ENCODE assay signal across 9 cellular contexts in the genomic region with DNA sequence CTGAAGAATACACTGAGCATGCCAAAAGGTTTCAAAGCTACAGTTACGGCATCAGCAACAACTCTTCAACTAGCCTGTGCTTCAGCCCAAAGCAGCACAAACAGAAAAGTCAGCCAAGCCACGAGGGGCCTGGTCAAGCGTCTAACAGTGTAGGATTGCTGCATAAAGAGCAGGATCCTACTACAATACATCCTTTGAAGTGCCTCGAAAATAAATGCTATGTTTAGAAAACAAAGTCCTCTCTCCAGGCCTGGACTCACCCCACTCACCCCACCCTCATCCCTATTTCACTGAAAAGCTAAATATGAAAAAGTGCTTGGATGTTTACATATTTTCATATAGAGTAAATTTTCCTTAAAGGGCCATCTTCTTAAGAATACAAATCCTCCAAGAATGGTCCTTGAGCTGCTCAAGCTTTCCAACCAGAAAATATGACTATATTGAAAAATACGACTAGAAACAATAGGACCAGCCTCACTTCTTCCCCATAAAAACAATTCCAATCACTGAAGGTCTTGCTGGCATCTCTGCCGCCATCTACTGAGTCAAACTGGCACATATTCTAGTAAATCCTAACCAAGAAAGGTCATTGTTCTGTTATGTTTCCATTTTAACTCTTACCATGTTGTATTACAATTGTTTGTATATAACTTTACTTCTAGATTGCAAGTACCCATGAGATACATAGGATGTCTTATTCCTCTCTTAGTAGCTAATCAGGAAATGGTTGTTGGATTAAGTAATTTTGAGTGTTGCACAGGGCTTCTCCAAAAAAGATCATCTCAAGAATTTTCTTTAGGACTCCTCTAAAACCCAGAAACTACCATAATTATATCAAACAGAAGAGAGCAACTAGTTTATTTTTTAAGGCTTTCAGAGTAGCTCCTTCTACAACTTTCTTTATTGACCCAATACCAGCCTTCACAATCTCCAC.
A peak's percentile ranks its signal among the peaks of the same experiment; 100 is the strongest.
DNase-seq lines count a peak whose midpoint lies in the region; ATAC-seq, FAIRE-seq and TF ChIP-seq lines count a peak whose summit lies in the region.
"Had no signal": no experiment of that assay in that cellular context is flagged by ENCODE, and none has a peak within 500 bp of the region (broad histone marks: within the 10 kb centered on the region; RNA-seq: fewer than 3 reads in every experiment).

No MANE protein-coding gene starts in this region.

- peak; percentile 74 for FAIRE-seq in GM19239 (lab: Jason Lieb, UNC)

- peaks cover 4 to 7% (median 6%) of the 10 kb centered on the region in 4 donors for H3K4me1 Mint-ChIP-seq in CD4-positive, CD25-positive, alpha-beta regulatory T cell
- no peaks in the 10 kb centered on the region for H3K4me1 Mint-ChIP-seq in effector memory CD8-positive, alpha-beta T cell (ENCODE audit: low read depth in 2 of 2)

- no peak overlapping the region for H3K4me2 ChIP-seq in mesenchymal stem cell (ENCODE audit: low read length, poor library complexity, severe bottlenecking)

- H3K14ac ChIP-seq in mesenchymal stem cell (ENCODE audit: low read length in 2 of 2): no peak overlapping the region

- H3K36me3 ChIP-seq in CD4-positive, CD25-positive, alpha-beta regulatory T cell (ENCODE audit: control insufficient read depth, insufficient read depth, low read length): no peaks in the 10 kb centered on the region
- no peaks in the 10 kb centered on the region for H3K36me3 ChIP-seq in mesenchymal stem cell (ENCODE audit: control insufficient read depth in 1 of 2, insufficient read depth in 2 of 2, low read depth in 1 of 2, low read length in 2 of 2)
- H3K36me3 ChIP-seq in tibial nerve: no peaks in the 10 kb centered on the region

- no peak overlapping the region for H2BK5ac ChIP-seq in mesenchymal stem cell (ENCODE audit: low read depth, low read length, poor library complexity, severe bottlenecking)

- H3K4me1 ChIP-seq in CD4-positive, CD25-positive, alpha-beta regulatory T cell (ENCODE audit: control insufficient read depth, insufficient read depth, low read length, poor library complexity, severe bottlenecking): no peaks in the 10 kb centered on the region
- H3K4me1 ChIP-seq in mesenchymal stem cell (ENCODE audit: control insufficient read depth, insufficient read depth, low read depth, low read length): peaks cover 11% of the 10 kb centered on the region
- H3K4me1 ChIP-seq in tibial nerve: peaks cover 0 to 50% (median 13%) of the 10 kb centered on the region in 4 donors

- peaks cover 19% of the 10 kb centered on the region for H3K79me1 ChIP-seq in mesenchymal stem cell (replicated peaks; ENCODE audit: low read length, poor library complexity, severe bottlenecking)

- TF ChIP-seq CTCF in tibial nerve (IDR thresholded peaks at IDR 0.05): peak; percentile 64 to 82 (median 75)

- H3K4ac ChIP-seq in mesenchymal stem cell (ENCODE audit: low read depth in 1 of 2, low read length in 2 of 2): peak overlapping the region; percentile 15 to 29

- no peak overlapping the region for H3K4me3 ChIP-seq in CD4-positive, CD25-positive, alpha-beta regulatory T cell (ENCODE audit: low read depth, low read length)
- H3K4me3 ChIP-seq in mesenchymal stem cell (ENCODE audit: insufficient read depth in 1 of 2, low read depth in 1 of 2, low read length in 2 of 2) (peak overlapping the region in 1 of 2 experiments; percentile 22), tibial nerve (no peak overlapping the region)

- no peaks in the 10 kb centered on the region for H3K27me3 Mint-ChIP-seq in CD4-positive, CD25-positive, alpha-beta regulatory T cell
- H3K27me3 Mint-ChIP-seq in effector memory CD8-positive, alpha-beta T cell: no peaks in the 10 kb centered on the region

- peak in 1 of 2 donors; percentile 57 for TF ChIP-seq EP300 in tibial nerve (IDR thresholded peaks at IDR 0.05)

- H3K9ac ChIP-seq in mesenchymal stem cell (ENCODE audit: low read length): peak overlapping the region; percentile 73

- H2BK120ac ChIP-seq in mesenchymal stem cell (ENCODE audit: low read depth, low read length): peak overlapping the region; percentile 39

- H3K23ac ChIP-seq in mesenchymal stem cell (ENCODE audit: low read length in 2 of 2): no peak overlapping the region

- DNase-seq in CD4-positive, CD25-positive, alpha-beta regulatory T cell: peak; percentile 5 to 65 (median 42)
- DNase-seq in GM19239 (ENCODE audit: insufficient read length, low spot score): peak; percentile 9
- peak; percentile 44 to 83 (median 71) for DNase-seq in NCI-H1417 (lab: John Stamatoyannopoulos, UW)
- peak; percentile 3 for DNase-seq in T-helper 9 cell
- peak; percentile 15 to 27 (median 21) for DNase-seq in effector memory CD8-positive, alpha-beta T cell
- DNase-seq in mesenchymal stem cell: peak; percentile 77
- DNase-seq in tibial nerve (ENCODE audit: low spot score in 2 of 2): peak in 1 of 2 donors; percentile 80

- H3K27me3 ChIP-seq in CD4-positive, CD25-positive, alpha-beta regulatory T cell (ENCODE audit: control insufficient read depth, insufficient read depth, low read length): no peaks in the 10 kb centered on the region
- no peaks in the 10 kb centered on the region for H3K27me3 ChIP-seq in mesenchymal stem cell (ENCODE audit: control insufficient read depth in 1 of 2, insufficient read depth in 1 of 2, low read length in 2 of 2)
- H3K27me3 ChIP-seq in tibial nerve: no peaks in the 10 kb centered on the region

- no peak overlapping the region for H3K4me3 Mint-ChIP-seq in CD4-positive, CD25-positive, alpha-beta regulatory T cell
- H3K4me3 Mint-ChIP-seq in effector memory CD8-positive, alpha-beta T cell: no peak overlapping the region
- H3K4me3 Mint-ChIP-seq: T-helper 1 cell treated with Interleukin-12 subunit alpha and Interleukin-12 subunit beta and Interleukin-4 antibody, amounts not matched to agents 30 μg/mL and 1 μg/mL, for 36 hours had no signal

- no peaks in the 10 kb centered on the region for H3K36me3 Mint-ChIP-seq in CD4-positive, CD25-positive, alpha-beta regulatory T cell
- no peaks in the 10 kb centered on the region for H3K36me3 Mint-ChIP-seq in effector memory CD8-positive, alpha-beta T cell (ENCODE audit: insufficient read depth)

- TF ChIP-seq POLR2A in tibial nerve (IDR thresholded peaks at IDR 0.05): no peak

- H2AFZ ChIP-seq in mesenchymal stem cell (ENCODE audit: low read depth, low read length): no peak overlapping the region

- no peaks in the 10 kb centered on the region for H3K9me3 Mint-ChIP-seq in CD4-positive, CD25-positive, alpha-beta regulatory T cell
- no peaks in the 10 kb centered on the region for H3K9me3 Mint-ChIP-seq in effector memory CD8-positive, alpha-beta T cell
- H3K9me3 Mint-ChIP-seq: T-helper 1 cell treated with Interleukin-12 subunit alpha and Interleukin-12 subunit beta and Interleukin-4 antibody, amounts not matched to agents 30 μg/mL and 1 μg/mL, for 36 hours had no signal

- H2BK12ac ChIP-seq in mesenchymal stem cell (ENCODE audit: low read length in 2 of 2): no peak overlapping the region

- H3K27ac ChIP-seq in CD4-positive, CD25-positive, alpha-beta regulatory T cell (ENCODE audit: insufficient read depth, low read length, poor library complexity, severe bottlenecking): no peak overlapping the region
- H3K27ac ChIP-seq in mesenchymal stem cell (ENCODE audit: low read length, poor library complexity, severe bottlenecking) (no peak overlapping the region), tibial nerve (peak overlapping the region; percentile 38 to 85 (median 72))

- H4K8ac ChIP-seq in mesenchymal stem cell (ENCODE audit: low read length): no peak overlapping the region

- H3K18ac ChIP-seq in mesenchymal stem cell (ENCODE audit: low read depth in 1 of 2, low read length in 2 of 2): no peak overlapping the region

- no peak overlapping the region for H2AK5ac ChIP-seq in mesenchymal stem cell (ENCODE audit: low read length, severe bottlenecking)

- no peaks in the 10 kb centered on the region for H3K9me3 ChIP-seq in CD4-positive, CD25-positive, alpha-beta regulatory T cell (ENCODE audit: control insufficient read depth in 2 of 2, low read length in 2 of 2)
- H3K9me3 ChIP-seq in mesenchymal stem cell (ENCODE audit: control insufficient read depth, low read length) (no peaks in the 10 kb centered on the region), tibial nerve (no peaks in the 10 kb centered on the region)

- H4K91ac ChIP-seq in mesenchymal stem cell (ENCODE audit: low read length): no peak overlapping the region

- H2BK15ac ChIP-seq in mesenchymal stem cell (ENCODE audit: low read depth, poor library complexity, severe bottlenecking): no peak overlapping the region

- peak; percentile 58 to 71 for ATAC-seq in CD4-positive, CD25-positive, alpha-beta regulatory T cell (ENCODE audit: low read depth in 2 of 2)
- ATAC-seq in effector memory CD8-positive, alpha-beta T cell (replicated peaks): peak; percentile 71
- no peak for ATAC-seq in GM18909 (IDR thresholded peaks at IDR 0.05; ENCODE audit: poor library complexity, unreplicated experiment)

- H3K27ac Mint-ChIP-seq in CD4-positive, CD25-positive, alpha-beta regulatory T cell: no peak overlapping the region
- H3K27ac Mint-ChIP-seq in effector memory CD8-positive, alpha-beta T cell: no peak overlapping the region
- H3K27ac Mint-ChIP-seq: T-helper 1 cell treated with Interleukin-12 subunit alpha and Interleukin-12 subunit beta and Interleukin-4 antibody, amounts not matched to agents 30 μg/mL and 1 μg/mL, for 36 hours had no signal

- 51% methylated on average over 5 of the region's 6 CpGs for WGBS in mesenchymal stem cell
- 6 to 11% methylated on average over 6 of the region's 6 CpGs for WGBS in tibial nerve, 2 donors

Comparison
In these comparisons a context has a peak if more than half of its experiments do, and no peak if none do; other contexts are left out.
1. H3K27ac ChIP-seq: peak in tibial nerve (4 of 4); none in CD4-positive, CD25-positive, alpha-beta regulatory T cell (single experiment) and mesenchymal stem cell (single experiment).